Comparison of ENCODE assay signal across 1 cellular context in the genomic region with DNA sequence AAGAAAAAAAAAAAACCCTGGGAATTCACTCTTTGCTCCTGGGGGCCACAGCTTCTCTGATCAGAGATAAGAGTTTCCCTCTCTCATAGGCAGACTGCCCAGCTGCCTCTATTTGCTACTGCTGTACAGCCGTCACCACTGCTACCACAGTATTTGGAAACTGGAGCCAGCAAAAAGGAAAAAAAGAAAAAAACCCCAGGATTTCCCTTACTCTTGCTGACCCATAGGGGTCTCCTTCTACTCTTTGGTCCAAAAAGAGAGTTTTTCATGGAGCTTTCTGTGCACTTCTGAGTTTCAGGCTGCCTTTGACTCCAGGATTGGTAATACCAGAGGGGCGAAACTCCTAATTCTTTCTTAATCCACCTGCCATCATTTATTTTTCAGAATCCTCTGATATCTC.
TF ChIP-seq lines count a peak whose summit lies in the region.

No MANE protein-coding gene starts in this region.

TF ChIP-seq in HepG2, 621 proteins besides CTCF, POLR2A, EP300 and RAD21 (continued from another document):
- TF ChIP-seq THAP8 (CRISPR knock-in tag; IDR thresholded peaks at IDR 0.05; ENCODE audit: borderline replicate concordance) = no peak
- TF ChIP-seq FLYWCH1 (CRISPR knock-in tag; IDR thresholded peaks at IDR 0.05) = no peak
